33 cellular contexts compared by ENCODE assay signal in genomic region chr11:115886111-115886733, GRCh38.
A peak's percentile ranks its signal among the peaks of the same experiment; 100 is the strongest.
DNase-seq lines count a peak whose midpoint lies in the region; ATAC-seq and TF ChIP-seq lines count a peak whose summit lies in the region.
"Had no signal": no experiment of that assay in that cellular context is flagged by ENCODE, and none has a peak within 500 bp of the region (broad histone marks: within the 10 kb centered on the region; RNA-seq: fewer than 3 reads in every experiment).

No MANE protein-coding gene starts in this region.

- H3K27ac ChIP-seq in upper lobe of right lung = no peak overlapping the region
- H3K27ac ChIP-seq: ascending aorta, coronary artery, epithelial cell of prostate, HL-60, SK-N-MC, suprapubic skin, upper lobe of left lung had no signal

- no peaks in the 10 kb centered on the region; the same call in 1 of the 2 replicates for H3K27me3 ChIP-seq in H7 (ENCODE audit: control insufficient read depth, insufficient read depth, low read length)
- no peaks in the 10 kb centered on the region for H3K27me3 ChIP-seq in upper lobe of right lung
- H3K27me3 ChIP-seq: ascending aorta, suprapubic skin, upper lobe of left lung had no signal

- H3K4me3 ChIP-seq in H7 (ENCODE audit: insufficient read depth, low read depth, low read length) (no peak overlapping the region), upper lobe of right lung (no peak overlapping the region)
- H3K4me3 ChIP-seq: ascending aorta, coronary artery, SK-N-MC, smooth muscle cell, suprapubic skin, upper lobe of left lung had no signal

- peaks cover 1% of the 10 kb centered on the region for H3K9me3 ChIP-seq in upper lobe of right lung
- H3K9me3 ChIP-seq: suprapubic skin had no signal

- ATAC-seq in upper lobe of right lung (no peak), HG03521 (IDR thresholded peaks at IDR 0.05; ENCODE audit: unreplicated experiment) (no peak)
- ATAC-seq: activated CD8-positive, alpha-beta memory T cell treated with anti-CD3 and anti-CD28 coated beads, Interleukin-2, amount 10 ng/mL, durations not matched to agents 7 days and 5 days; activated T-cell treated with anti-CD3 and anti-CD28 coated beads, Interleukin-2, amount 50 U/mL, for 4 hours; left lobe of liver had no signal

- intact Hi-C loops in upper lobe of right lung (cut with DNase I) = no loop called here

- no peak for TF ChIP-seq CTCF in upper lobe of right lung (IDR thresholded peaks at IDR 0.05)

- H3K36me3 ChIP-seq in H7 (replicated peaks; ENCODE audit: control insufficient read depth, insufficient read depth, low read length) (no peaks in the 10 kb centered on the region), upper lobe of right lung (no peaks in the 10 kb centered on the region)
- H3K36me3 ChIP-seq: ascending aorta, suprapubic skin, upper lobe of left lung had no signal

- no peaks in the 10 kb centered on the region for H3K4me1 ChIP-seq in upper lobe of right lung
- H3K4me1 ChIP-seq: ascending aorta, suprapubic skin had no signal

- peak; percentile 18 to 76 (median 65) for DNase-seq in NCI-H1417 (lab: John Stamatoyannopoulos, UW)
- no peak for DNase-seq in NCI-H1417 treated with DMSO at 0.1 percent for 48 hours (lab: John Stamatoyannopoulos, UW)
- peak; percentile 40 for DNase-seq in H7
- peak; percentile 85 for DNase-seq in NCI-H524 treated with DMSO at 0.1 percent for 48 hours (lab: John Stamatoyannopoulos, UW)
- peak; percentile 27 for DNase-seq in left kidney (ENCODE audit: low read depth, low spot score)
- no peak for DNase-seq in upper lobe of right lung
- DNase-seq in activated CD4-positive, alpha-beta T cell treated with anti-CD3 and anti-CD28 coated beads for 1 hour = no peak
- DNase-seq: 8988T; activated CD4-positive, alpha-beta T cell treated with anti-CD3 and anti-CD28 coated beads, Interleukin-2, amount 50 U/mL, for 4 hours; activated CD8-positive, alpha-beta memory T cell treated with anti-CD3 and anti-CD28 coated beads, Interleukin-2, amount 10 ng/mL, durations not matched to agents 7 days and 5 days; activated gamma-delta T cell; activated naive CD8-positive, alpha-beta T cell treated with anti-CD3 and anti-CD28 coated beads for 36 hours; activated T-cell treated with anti-CD3 and anti-CD28 coated beads, Interleukin-2, amount 50 U/mL, for 4 hours; C1 segment of cervical spinal cord; COR-L47; effector CD8-positive, alpha-beta T cell; hypothalamus; KBM-7; NCI-H1105 treated with DMSO at 0.1 percent for 48 hours; NCI-H446 treated with DMSO at 0.1 percent for 48 hours; NK-92 treated with Interleukin-12 subunit alpha and Interleukin-12 subunit beta, amount 100 ng/mL, for 24 hours; right cardiac atrium; stimulated activated naive CD4-positive, alpha-beta T cell treated with Interleukin-2 at 50 U/mL for 16 hours; upper lobe of left lung had no signal

Comparison
In these comparisons a context has a peak if more than half of its experiments do, and no peak if none do; other contexts are left out.
1. DNase-seq: peak in NCI-H1417 (3 of 3), H7 (single experiment), NCI-H524 treated with DMSO at 0.1 percent for 48 hours (single experiment) and left kidney (single experiment); none in NCI-H1417 treated with DMSO at 0.1 percent for 48 hours (single experiment), upper lobe of right lung (single experiment) and activated CD4-positive, alpha-beta T cell treated with anti-CD3 and anti-CD28 coated beads for 1 hour (single experiment).